Comparison of ENCODE assay signal across 1 cellular context in genomic region chr9:123268950-123269302, GRCh38.
TF ChIP-seq lines count a peak whose summit lies in the region.

No MANE protein-coding gene starts in this region.

TF ChIP-seq in HepG2, 621 proteins besides CTCF, POLR2A, EP300 and RAD21 (continued from another document and continues in another):
- TF ChIP-seq ZBTB2 (CRISPR knock-in tag; IDR thresholded peaks at IDR 0.05; ENCODE audit: low read depth) (no peak), SUZ12 (IDR thresholded peaks at IDR 0.05; ENCODE audit: low read depth, low read length) (no peak), DNMT1 (CRISPR knock-in tag; IDR thresholded peaks at IDR 0.05) (peak; percentile 20; the same call in 1 of the 2 replicates), HNRNPLL (IDR thresholded peaks at IDR 0.05; ENCODE audit: low read depth, low read length, poor library complexity, severe bottlenecking) (peak; percentile 100), AFF4 (CRISPR knock-in tag; IDR thresholded peaks at IDR 0.05) (no peak), STAT5B (CRISPR knock-in tag; IDR thresholded peaks at IDR 0.05) (no peak), HNRNPH1 (optimal IDR thresholded peaks at IDR 0.05; ENCODE audit: low read depth, low read length) (no peak), EZH2 (conservative IDR thresholded peaks at IDR 0.05; ENCODE audit: low read depth, low read length) (no peak), GLI4 (CRISPR knock-in tag; IDR thresholded peaks at IDR 0.05; ENCODE audit: borderline replicate concordance) (no peak), ZNF597 (CRISPR knock-in tag; IDR thresholded peaks at IDR 0.05) (no peak), ZSCAN12 (CRISPR knock-in tag; IDR thresholded peaks at IDR 0.05) (no peak), ZNF446 (CRISPR knock-in tag; IDR thresholded peaks at IDR 0.05) (0 out of 2 replicates have a peak, but pooled peaks have one; percentile 18), ZNF33B (CRISPR knock-in tag; IDR thresholded peaks at IDR 0.05) (no peak), FOXJ3 (CRISPR knock-in tag; IDR thresholded peaks at IDR 0.05; ENCODE audit: borderline replicate concordance) (no peak), ZBED4 (CRISPR knock-in tag; IDR thresholded peaks at IDR 0.05; ENCODE audit: borderline replicate concordance) (no peak), ZBTB3 (CRISPR knock-in tag; IDR thresholded peaks at IDR 0.05; ENCODE audit: borderline replicate concordance, low read depth) (no peak), TSC22D2 (CRISPR knock-in tag; IDR thresholded peaks at IDR 0.05; ENCODE audit: borderline replicate concordance) (no peak), ZNF614 (CRISPR knock-in tag; IDR thresholded peaks at IDR 0.05; ENCODE audit: borderline replicate concordance) (no peak), KLF9 (CRISPR knock-in tag; IDR thresholded peaks at IDR 0.05; ENCODE audit: low read depth) (no peak), SIX1 (CRISPR knock-in tag; IDR thresholded peaks at IDR 0.05; ENCODE audit: borderline replicate concordance) (no peak), ZSCAN20 (CRISPR knock-in tag; IDR thresholded peaks at IDR 0.05; ENCODE audit: borderline replicate concordance) (peak; percentile 78; the same call in 1 of the 2 replicates), GATAD2A (CRISPR knock-in tag; IDR thresholded peaks at IDR 0.05) (0 out of 2 replicates have a peak, but pooled peaks have one; percentile 5), SOX6 (IDR thresholded peaks at IDR 0.05) (no peak), SOX6 (CRISPR knock-in tag; IDR thresholded peaks at IDR 0.05) (peak; percentile 10; the same call in 1 of the 2 replicates), RCOR2 (CRISPR knock-in tag; IDR thresholded peaks at IDR 0.05) (no peak), TARDBP (CRISPR knock-in tag; IDR thresholded peaks at IDR 0.05) (no peak), KDM5B (CRISPR knock-in tag; IDR thresholded peaks at IDR 0.05; ENCODE audit: borderline replicate concordance) (peak; percentile 18; the same call in 1 of the 2 replicates), ZNF629 (CRISPR knock-in tag; conservative IDR thresholded peaks at IDR 0.05) (peak; percentile 76), IKZF5 (CRISPR knock-in tag; IDR thresholded peaks at IDR 0.05) (no peak; the same call in 1 of the 2 replicates), MTERF4 (CRISPR knock-in tag; IDR thresholded peaks at IDR 0.05) (0 out of 2 replicates have a peak, but pooled peaks have one; percentile 54), NFYC (CRISPR knock-in tag; IDR thresholded peaks at IDR 0.05) (no peak), ZNF788 (CRISPR knock-in tag; IDR thresholded peaks at IDR 0.05; ENCODE audit: borderline replicate concordance) (no peak; the same call in 1 of the 2 replicates), ZNF570 (CRISPR knock-in tag; IDR thresholded peaks at IDR 0.05; ENCODE audit: borderline replicate concordance) (no peak), ZNF549 (CRISPR knock-in tag; IDR thresholded peaks at IDR 0.05) (no peak), GMEB1 (CRISPR knock-in tag; IDR thresholded peaks at IDR 0.05; ENCODE audit: borderline replicate concordance) (no peak; the same call in 1 of the 2 replicates), FOXP4 (CRISPR knock-in tag; IDR thresholded peaks at IDR 0.05) (no peak), ZKSCAN5 (CRISPR knock-in tag; IDR thresholded peaks at IDR 0.05) (no peak), PHF20 (CRISPR knock-in tag; IDR thresholded peaks at IDR 0.05) (peak; percentile 41; the same call in 1 of the 2 replicates), PHF5A (CRISPR knock-in tag; IDR thresholded peaks at IDR 0.05; ENCODE audit: low read depth, unreplicated experiment) (no peak), HNF1A (IDR thresholded peaks at IDR 0.05; ENCODE audit: low read depth) (no peak), HNF1A (CRISPR knock-in tag; IDR thresholded peaks at IDR 0.05; ENCODE audit: borderline replicate concordance) (no peak), ZNF816 (CRISPR knock-in tag; IDR thresholded peaks at IDR 0.05; ENCODE audit: borderline replicate concordance) (no peak)
